ENCODE assay signal across 1 cellular context in genomic region chr19:2051771-2052704, GRCh38.
TF ChIP-seq lines count a peak whose summit lies in the region.

No MANE protein-coding gene starts in this region.

TF ChIP-seq in HEK293, 187 proteins besides CTCF, POLR2A, EP300 and RAD21 (continued from another document):
- peak; percentile 21; the same call in 1 of the 2 replicates for TF ChIP-seq ZNF398 (tag by site-specific recombination; IDR thresholded peaks at IDR 0.05)
